ENCODE assay signal across 12 cellular contexts in genomic region chr5:151077419-151077818, GRCh38. TPM values are rescaled to one million over a fixed set of nuclear protein-coding genes. Genes with fewer than 3 reads are reported as not detected.
DNase-seq lines count a peak whose midpoint lies in the region; ATAC-seq and TF ChIP-seq lines count a peak whose summit lies in the region.
"Had no signal": no experiment of that assay in that cellular context is flagged by ENCODE, and none has a peak within 500 bp of the region (broad histone marks: within the 10 kb centered on the region; RNA-seq: fewer than 3 reads in every experiment).

No MANE protein-coding gene starts in this region.

- peaks cover under 1% of the 10 kb centered on the region; the same call in 1 of the 2 replicates for H3F3A ChIP-seq in DOHH2 (ENCODE audit: control insufficient read depth, insufficient read depth)

- peak overlapping the region; percentile 98 for H3K27ac ChIP-seq in CD4-positive, CD25-positive, alpha-beta regulatory T cell (ENCODE audit: insufficient read depth, low read length, poor library complexity, severe bottlenecking)
- H3K27ac ChIP-seq in DOHH2 (ENCODE audit: low read depth, low read length) (no peak overlapping the region), liver (ENCODE audit: low read depth in 1 of 2, low read length in 2 of 2) (peak overlapping the region; percentile 93 to 99)
- H3K27ac ChIP-seq: thoracic aorta had no signal

- H3K9me2 ChIP-seq in DOHH2 (replicated peaks; ENCODE audit: control insufficient read depth, low read length) = no peaks in the 10 kb centered on the region

- peaks cover 4% of the 10 kb centered on the region; the same call in 1 of the 2 replicates for H4K20me1 ChIP-seq in DOHH2 (ENCODE audit: control insufficient read depth, insufficient read depth, low read depth, low read length)

- intact Hi-C loops in activated CD4-positive, alpha-beta memory T cell treated with anti-CD3 and anti-CD28 coated beads for 36 hours (cut with micrococcal nuclease) = loop anchor here (5.0 kb wide), 3 partner anchors 295 to 665 kb away; partner anchors contain the start of genes CD74 and RBM22

- H3K9me3 ChIP-seq in CD4-positive, CD25-positive, alpha-beta regulatory T cell (ENCODE audit: control insufficient read depth in 2 of 2, low read length in 2 of 2) = no peaks in the 10 kb centered on the region
- H3K9me3 ChIP-seq in DOHH2 (ENCODE audit: control insufficient read depth, insufficient read depth, low read length) (no peaks in the 10 kb centered on the region), liver (ENCODE audit: control insufficient read depth in 4 of 4, low read length in 3 of 4) (no peaks in the 10 kb centered on the region)
- H3K9me3 ChIP-seq: thoracic aorta had no signal

- no peak overlapping the region for H3K9ac ChIP-seq in liver (ENCODE audit: low read depth in 1 of 2, low read length in 2 of 2)

- no peak for ATAC-seq in CD4-positive, CD25-positive, alpha-beta regulatory T cell (ENCODE audit: low read depth in 2 of 2)
- ATAC-seq in GM21786 (IDR thresholded peaks at IDR 0.05; ENCODE audit: unreplicated experiment) = no peak

- TF ChIP-seq CTCF in DOHH2 (IDR thresholded peaks at IDR 0.05; ENCODE audit: low read depth, low read length, poor library complexity, severe bottlenecking) = no peak
- no peak for TF ChIP-seq CTCF in liver (IDR thresholded peaks at IDR 0.05; ENCODE audit: low read depth, low read length, missing input control)

- peaks cover 31% of the 10 kb centered on the region for H3K36me3 Mint-ChIP-seq in CD4-positive, CD25-positive, alpha-beta regulatory T cell
- peaks cover 77% of the 10 kb centered on the region for H3K36me3 Mint-ChIP-seq in activated CD4-positive, alpha-beta memory T cell treated with anti-CD3 and anti-CD28 coated beads for 36 hours

- WGBS in liver = 96% methylated on average over 9 of the region's 9 CpGs

- peaks cover 25% of the 10 kb centered on the region for H3K36me3 ChIP-seq in CD4-positive, CD25-positive, alpha-beta regulatory T cell (ENCODE audit: control insufficient read depth, insufficient read depth, low read length)
- H3K36me3 ChIP-seq in DOHH2 (ENCODE audit: control insufficient read depth, low read length) = peaks cover 47% of the 10 kb centered on the region
- peaks cover 0 to 3% (median 0%) of the 10 kb centered on the region in 4 donors for H3K36me3 ChIP-seq in liver (ENCODE audit: control insufficient read depth in 4 of 4, insufficient read depth in 3 of 4, low read depth in 1 of 4, low read length in 3 of 4)
- H3K36me3 ChIP-seq: thoracic aorta had no signal

- H3K27ac Mint-ChIP-seq in CD4-positive, CD25-positive, alpha-beta regulatory T cell = peak overlapping the region; percentile 71 to 92 (median 88)
- H3K27ac Mint-ChIP-seq in activated CD4-positive, alpha-beta memory T cell treated with anti-CD3 and anti-CD28 coated beads for 36 hours = peak overlapping the region; percentile 90

- POLR2A ChIA-PET in activated CD4-positive, alpha-beta memory T cell treated with anti-CD3 and anti-CD28 coated beads for 36 hours (lab: Charles Lee) = interaction anchor here (1.1 to 7.4 kb wide), 4 partner anchors 9 to 17 kb away, joined by 3 to 115 read pairs (median 8); no protein-coding TSS in a partner anchor

- H3K4me3 Mint-ChIP-seq in CD4-positive, CD25-positive, alpha-beta regulatory T cell = peak overlapping the region; percentile 91 to 96 (median 94)
- H3K4me3 Mint-ChIP-seq in activated CD4-positive, alpha-beta memory T cell treated with anti-CD3 and anti-CD28 coated beads for 36 hours = peak overlapping the region; percentile 85

- H3K79me2 ChIP-seq in DOHH2 (ENCODE audit: control insufficient read depth, low read length) = peaks cover 97% of the 10 kb centered on the region

- no peak for DNase-seq in CD4-positive, CD25-positive, alpha-beta regulatory T cell
- no peak for DNase-seq in activated CD4-positive, alpha-beta memory T cell treated with anti-CD3 and anti-CD28 coated beads for 36 hours
- no peak for DNase-seq in NCI-H82 treated with DMSO at 0.1 percent for 48 hours (lab: John Stamatoyannopoulos, UW; ENCODE audit: unreplicated experiment)
- DNase-seq in activated CD8-positive, alpha-beta memory T cell treated with anti-CD3 and anti-CD28 coated beads, Interleukin-2, amount 50 U/mL, for 48 hours = no peak
- DNase-seq: activated CD4-positive, alpha-beta T cell treated with anti-CD3 and anti-CD28 coated beads, Interleukin-2, amount 50 U/mL, for 1 hour; C1 segment of cervical spinal cord; NCI-H2081; NCI-H526 treated with DMSO at 0.1 percent for 48 hours had no signal

- no peak for TF ChIP-seq RAD21 in liver (IDR thresholded peaks at IDR 0.05)

- peaks cover 31 to 79% (median 54%) of the 10 kb centered on the region in 4 donors for H3K4me1 Mint-ChIP-seq in CD4-positive, CD25-positive, alpha-beta regulatory T cell
- peaks cover 67% of the 10 kb centered on the region for H3K4me1 Mint-ChIP-seq in activated CD4-positive, alpha-beta memory T cell treated with anti-CD3 and anti-CD28 coated beads for 36 hours (ENCODE audit: low read depth)

- CTCF ChIA-PET in activated CD4-positive, alpha-beta memory T cell treated with anti-CD3 and anti-CD28 coated beads for 36 hours (lab: Charles Lee) = interaction anchor here (1.4 to 4.8 kb wide), 4 partner anchors 20 to 518 kb away, joined by 3 to 21 read pairs (median 8); no protein-coding TSS in a partner anchor

- H3K27me3 Mint-ChIP-seq in CD4-positive, CD25-positive, alpha-beta regulatory T cell = no peaks in the 10 kb centered on the region
- H3K27me3 Mint-ChIP-seq in activated CD4-positive, alpha-beta memory T cell treated with anti-CD3 and anti-CD28 coated beads for 36 hours = no peaks in the 10 kb centered on the region

- no peaks in the 10 kb centered on the region for H3K27me3 ChIP-seq in CD4-positive, CD25-positive, alpha-beta regulatory T cell (ENCODE audit: control insufficient read depth, insufficient read depth, low read length)
- H3K27me3 ChIP-seq in DOHH2 (ENCODE audit: control insufficient read depth, low read length) (no peaks in the 10 kb centered on the region), liver (ENCODE audit: control insufficient read depth in 4 of 4, insufficient read depth in 4 of 4, low read length in 3 of 4) (no peaks in the 10 kb centered on the region)

- no peaks in the 10 kb centered on the region for H3K9me3 Mint-ChIP-seq in CD4-positive, CD25-positive, alpha-beta regulatory T cell
- H3K9me3 Mint-ChIP-seq in activated CD4-positive, alpha-beta memory T cell treated with anti-CD3 and anti-CD28 coated beads for 36 hours = no peaks in the 10 kb centered on the region

- peaks cover 77% of the 10 kb centered on the region for H3K4me1 ChIP-seq in CD4-positive, CD25-positive, alpha-beta regulatory T cell (ENCODE audit: control insufficient read depth, insufficient read depth, low read length, poor library complexity, severe bottlenecking)
- peaks cover 38% of the 10 kb centered on the region for H3K4me1 ChIP-seq in DOHH2 (ENCODE audit: control insufficient read depth, low read length)
- H3K4me1 ChIP-seq in liver (ENCODE audit: control insufficient read depth in 4 of 4, insufficient read depth in 4 of 4, low read length in 3 of 4) = peaks cover 10 to 57% (median 43%) of the 10 kb centered on the region in 4 donors

- H3K4me2 ChIP-seq in DOHH2 (ENCODE audit: low read length) = peak overlapping the region; percentile 73; the same call in 1 of the 2 replicates

- peak overlapping the region; percentile 99 for H3K4me3 ChIP-seq in CD4-positive, CD25-positive, alpha-beta regulatory T cell (ENCODE audit: low read depth, low read length)
- H3K4me3 ChIP-seq in DOHH2 (ENCODE audit: low read length) (no peak overlapping the region), liver (ENCODE audit: low read depth in 1 of 3, low read length in 3 of 3) (no peak overlapping the region)
- H3K4me3 ChIP-seq: thoracic aorta had no signal

TF ChIP-seq in liver, 16 proteins besides CTCF, POLR2A, EP300 and RAD21 (continues in another document):
- TF ChIP-seq FOXA2 (IDR thresholded peaks at IDR 0.05) (no peak), REST (IDR thresholded peaks at IDR 0.05) (no peak), TAF1 (conservative IDR thresholded peaks at IDR 0.05) (no peak), GABPA (IDR thresholded peaks at IDR 0.05 in 1 of 2, conservative IDR thresholded peaks at IDR 0.05 in 1 of 2) (no peak), FOXA1 (IDR thresholded peaks at IDR 0.05) (no peak), SP1 (IDR thresholded peaks at IDR 0.05) (no peak), HNF4A (conservative IDR thresholded peaks at IDR 0.05) (no peak)

RNA-seq across cellular contexts. Expression of gene TNIP1, which starts 3.4 kb away (rescaled TPM):
- total RNA-seq in CD4-positive, CD25-positive, alpha-beta regulatory T cell = 259 TPM
- polyA plus RNA-seq in CD4-positive, CD25-positive, alpha-beta regulatory T cell = 10 to 100 TPM; 46.9 to 71.5 (median 59.8) TPM
- 100 to 1,000 TPM; 388 to 401 TPM for total RNA-seq in activated CD4-positive, alpha-beta memory T cell treated with anti-CD3 and anti-CD28 coated beads for 36 hours
- total RNA-seq in liver = 100 to 1,000 TPM in 1 of 2 donors, 10 to 100 TPM in 1; 50.9 to 101 TPM
- 10 to 100 TPM; 33.2 to 45.1 TPM for polyA plus RNA-seq in liver

RNA-seq across cellular contexts. Expression of gene GPX3, which starts 57.0 kb away (rescaled TPM):
- total RNA-seq in CD4-positive, CD25-positive, alpha-beta regulatory T cell = 1.2 TPM
- polyA plus RNA-seq in CD4-positive, CD25-positive, alpha-beta regulatory T cell = 1 to 10 TPM in 2 of 4 donors, under 1 TPM in 2; 0.52 to 1.3 (median 0.81) TPM
- total RNA-seq in activated CD4-positive, alpha-beta memory T cell treated with anti-CD3 and anti-CD28 coated beads for 36 hours = not detected
- 100 to 1,000 TPM in 1 of 2 donors, 10 to 100 TPM in 1; 72.9 to 156 TPM for total RNA-seq in liver
- 100 to 1,000 TPM; 318 to 878 TPM for polyA plus RNA-seq in liver

Comparison
In these comparisons a context has a peak if more than half of its experiments do, and no peak if none do; other contexts are left out.
1. RNA of gene GPX3, which starts 57.0 kb away (total RNA-seq): 72.9 to 156 TPM in liver; 1.2 TPM in CD4-positive, CD25-positive, alpha-beta regulatory T cell (single experiment) and not detected in activated CD4-positive, alpha-beta memory T cell treated with anti-CD3 and anti-CD28 coated beads for 36 hours; every median in the first group is over 10 times any median in the second.